Comparison of ENCODE assay signal across 8 cellular contexts in the genomic region with DNA sequence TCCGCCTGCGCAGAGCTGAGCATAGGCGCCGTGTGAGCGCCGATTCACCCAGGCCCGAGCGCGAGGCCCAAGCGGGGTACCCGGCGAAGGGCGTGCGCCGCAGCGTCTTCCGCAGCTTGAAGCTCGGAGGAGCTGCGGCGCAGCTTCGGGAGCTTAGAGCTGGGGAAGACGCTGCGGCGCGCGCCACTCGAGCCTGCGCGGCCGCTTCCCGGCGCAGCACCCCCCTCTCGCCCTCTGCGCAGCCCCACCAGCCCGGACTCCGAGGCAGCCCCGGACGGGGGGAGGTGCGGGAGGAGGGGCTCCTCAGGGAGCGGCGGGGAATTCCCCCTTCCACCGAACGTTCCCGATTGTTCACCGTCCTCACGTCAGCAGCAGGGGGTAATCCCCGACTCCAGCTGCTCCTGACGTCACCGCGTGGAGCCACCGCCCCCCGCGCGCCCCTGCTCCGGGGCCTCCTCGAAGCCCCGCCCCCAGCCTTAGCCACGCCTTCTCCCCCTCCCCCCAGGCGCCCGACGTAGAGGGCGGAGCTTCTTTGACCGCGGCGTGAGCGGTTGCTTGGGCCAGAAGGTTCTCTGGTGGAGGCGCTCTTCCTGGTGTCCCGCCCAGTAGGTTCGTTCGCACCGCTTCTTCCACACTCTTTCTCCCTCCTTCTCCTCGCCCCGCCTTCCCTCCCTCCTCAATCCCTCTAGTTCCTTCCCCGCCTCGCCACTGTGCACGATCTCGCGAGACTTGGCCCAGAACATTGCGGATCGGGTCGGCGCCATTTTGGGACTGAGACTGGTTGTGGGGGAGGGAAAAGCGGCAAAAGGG. TPM values are rescaled to one million over a fixed set of nuclear protein-coding genes. Genes with fewer than 3 reads are reported as not detected.
DNase-seq lines count a peak whose midpoint lies in the region; ATAC-seq and TF ChIP-seq lines count a peak whose summit lies in the region.

A gene with protein sequence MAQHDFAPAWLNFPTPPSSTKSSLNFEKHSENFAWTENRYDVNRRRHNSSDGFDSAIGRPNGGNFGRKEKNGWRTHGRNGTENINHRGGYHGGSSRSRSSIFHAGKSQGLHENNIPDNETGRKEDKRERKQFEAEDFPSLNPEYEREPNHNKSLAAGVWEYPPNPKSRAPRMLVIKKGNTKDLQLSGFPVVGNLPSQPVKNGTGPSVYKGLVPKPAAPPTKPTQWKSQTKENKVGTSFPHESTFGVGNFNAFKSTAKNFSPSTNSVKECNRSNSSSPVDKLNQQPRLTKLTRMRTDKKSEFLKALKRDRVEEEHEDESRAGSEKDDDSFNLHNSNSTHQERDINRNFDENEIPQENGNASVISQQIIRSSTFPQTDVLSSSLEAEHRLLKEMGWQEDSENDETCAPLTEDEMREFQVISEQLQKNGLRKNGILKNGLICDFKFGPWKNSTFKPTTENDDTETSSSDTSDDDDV (plus strand): TSS at position 742 of the 810 bp plus-strand sequence. CDS start 40,072 bp downstream, outside the sequence.

- peaks cover 25% of the 10 kb centered on the region for H4K20me1 ChIP-seq in SU-DHL-6 (ENCODE audit: low read depth, low read length)

- POLR2A ChIA-PET in activated naive CD8-positive, alpha-beta T cell treated with anti-CD3 and anti-CD28 coated beads, Interleukin-2, amount 10 ng/mL, durations not matched to agents 7 days and 5 days (lab: Charles Lee): interaction anchor here (0.6 to 1.5 kb wide), 9 partner anchors 8 to 336 kb away, joined by 3 to 15 read pairs (median 4); a partner anchor contains a TSS

- H3K79me2 ChIP-seq in SU-DHL-6 (ENCODE audit: insufficient read depth, low read length): peaks cover 46% of the 10 kb centered on the region

- TF ChIP-seq CTCF in SU-DHL-6 (IDR thresholded peaks at IDR 0.05; ENCODE audit: insufficient read depth, low read length, poor library complexity, severe bottlenecking): no peak
- TF ChIP-seq CTCF in ovary (IDR thresholded peaks at IDR 0.05): no peak
- no peak for TF ChIP-seq CTCF in thyroid gland (IDR thresholded peaks at IDR 0.05)

- H3K27me3 ChIP-seq in SU-DHL-6 (ENCODE audit: low read length) (no peaks in the 10 kb centered on the region), ovary (no peaks in the 10 kb centered on the region), thyroid gland (no peaks in the 10 kb centered on the region)

- peak within 1 kb of the TSS; percentile 97 for H3K4me2 ChIP-seq in SU-DHL-6 (ENCODE audit: low read depth, low read length, poor library complexity, severe bottlenecking)

- H3K27me3 Mint-ChIP-seq in activated naive CD8-positive, alpha-beta T cell treated with anti-CD3 and anti-CD28 coated beads, Interleukin-2, amount 10 ng/mL, durations not matched to agents 7 days and 5 days: no peaks in the 10 kb centered on the region

- peak; percentile 85 for TF ChIP-seq EP300 in ovary (IDR thresholded peaks at IDR 0.05)

- peak; percentile 65 for ATAC-seq in HG02678 (IDR thresholded peaks at IDR 0.05; ENCODE audit: unreplicated experiment)
- ATAC-seq in activated naive CD8-positive, alpha-beta T cell treated with anti-CD3 and anti-CD28 coated beads, Interleukin-2, amount 10 ng/mL, durations not matched to agents 7 days and 5 days (ENCODE audit: low read depth): peak; percentile 78

- H3K9ac ChIP-seq in SU-DHL-6 (ENCODE audit: low read length): peak within 1 kb of the TSS; percentile 90

- no peaks in the 10 kb centered on the region for H3K9me2 ChIP-seq in SU-DHL-6 (replicated peaks; ENCODE audit: insufficient read depth, low read length)

- H3K36me3 ChIP-seq in SU-DHL-6 (ENCODE audit: low read length): peaks cover 17% of the 10 kb centered on the region
- H3K36me3 ChIP-seq in ovary: no peaks in the 10 kb centered on the region
- no peaks in the 10 kb centered on the region for H3K36me3 ChIP-seq in thyroid gland

- H3K4me3 ChIP-seq in SU-DHL-6 (ENCODE audit: insufficient read depth, low read length, poor library complexity, severe bottlenecking) (peak within 1 kb of the TSS; percentile 92), ovary (peak within 1 kb of the TSS; percentile 96), thyroid gland (replicated peaks in 1 of 3) (peak within 1 kb of the TSS; percentile 89 to 95 (median 92))

- peaks cover 27% of the 10 kb centered on the region for H3K36me3 Mint-ChIP-seq in activated naive CD8-positive, alpha-beta T cell treated with anti-CD3 and anti-CD28 coated beads, Interleukin-2, amount 10 ng/mL, durations not matched to agents 7 days and 5 days

- peak within 1 kb of the TSS; percentile 99 for H3K27ac Mint-ChIP-seq in activated naive CD8-positive, alpha-beta T cell treated with anti-CD3 and anti-CD28 coated beads, Interleukin-2, amount 10 ng/mL, durations not matched to agents 7 days and 5 days

- peaks cover 23% of the 10 kb centered on the region for H3K4me1 Mint-ChIP-seq in activated naive CD8-positive, alpha-beta T cell treated with anti-CD3 and anti-CD28 coated beads, Interleukin-2, amount 10 ng/mL, durations not matched to agents 7 days and 5 days

- H3K9me3 Mint-ChIP-seq in activated naive CD8-positive, alpha-beta T cell treated with anti-CD3 and anti-CD28 coated beads, Interleukin-2, amount 10 ng/mL, durations not matched to agents 7 days and 5 days: no peaks in the 10 kb centered on the region

- H3K4me1 ChIP-seq in ovary (ENCODE audit: insufficient read depth) (peaks cover 5% of the 10 kb centered on the region), thyroid gland (peaks cover 16 to 21% of the 10 kb centered on the region in 2 donors)

- peak within 1 kb of the TSS; percentile 95 for H2AFZ ChIP-seq in SU-DHL-6 (ENCODE audit: low read depth, low read length, severe bottlenecking)

- H3F3A ChIP-seq in SU-DHL-6 (ENCODE audit: insufficient read depth): peaks cover 41% of the 10 kb centered on the region

- DNase-seq in NCI-H128 (lab: John Stamatoyannopoulos, UW; ENCODE audit: unreplicated experiment) (peak; percentile 91), head of caudate nucleus (peak; percentile 94 to 99 (median 98)), ovary (peak; percentile 98 to 100 (median 99)), thyroid gland (peak; percentile 99 to 100)
- peak; percentile 96 for DNase-seq in activated naive CD8-positive, alpha-beta T cell treated with anti-CD3 and anti-CD28 coated beads, Interleukin-2, amount 10 ng/mL, durations not matched to agents 7 days and 5 days

- WGBS in ovary, 3 donors: 0 to 1% (median 0%) methylated on average over 57 to 83 of the region's 83 CpGs
- WGBS in thyroid gland, 2 donors: 0 to 1% methylated on average over 17 to 21 of the region's 83 CpGs

- TF ChIP-seq POLR2A in GM10847 (IDR thresholded peaks at IDR 0.05; ENCODE audit: extremely low read depth, insufficient read length) (peak; percentile 35), ovary (IDR thresholded peaks at IDR 0.05) (peak; percentile 86), thyroid gland (IDR thresholded peaks at IDR 0.05) (peak in 1 of 2 donors; percentile 82)

- peak within 1 kb of the TSS; percentile 98 for H3K4me3 Mint-ChIP-seq in activated naive CD8-positive, alpha-beta T cell treated with anti-CD3 and anti-CD28 coated beads, Interleukin-2, amount 10 ng/mL, durations not matched to agents 7 days and 5 days

- intact Hi-C loops in head of caudate nucleus (cut with DNase I): loop anchor here (2.0 to 10.0 kb wide), 3 partner anchors 221 to 359 kb away; a partner anchor contains a TSS
- intact Hi-C loops in ovary (cut with DNase I): loop anchor here in 1 of 4 donors (10.0 kb wide), 1 partner anchor 219 kb away; a partner anchor contains a TSS
- intact Hi-C loops in thyroid gland (cut with DNase I): loop anchor here (10.0 kb wide), 1 partner anchor 269 kb away; a partner anchor contains a TSS

- H3K9me3 ChIP-seq in SU-DHL-6 (ENCODE audit: insufficient read depth, low read length): no peaks in the 10 kb centered on the region
- H3K9me3 ChIP-seq in ovary: no peaks in the 10 kb centered on the region
- no peaks in the 10 kb centered on the region for H3K9me3 ChIP-seq in thyroid gland

- H3K27ac ChIP-seq in SU-DHL-6 (ENCODE audit: low read depth, low read length) (peak within 1 kb of the TSS; percentile 91), ovary (peak within 1 kb of the TSS; percentile 97 to 99), thyroid gland (peak within 1 kb of the TSS; percentile 99 to 100 (median 99))

RNA-seq across cellular contexts. Expression of the gene that starts here (rescaled TPM):
- total RNA-seq in activated naive CD8-positive, alpha-beta T cell treated with anti-CD3 and anti-CD28 coated beads, Interleukin-2, amount 10 ng/mL, durations not matched to agents 7 days and 5 days: 100 to 1,000 TPM; 107 to 112 TPM
- total RNA-seq in ovary: 100 to 1,000 TPM in 2 of 7 donors, 10 to 100 TPM in 5; 78.2 to 124 (median 96.1) TPM
- 10 to 100 TPM; 63.7 to 68.4 TPM for polyA plus RNA-seq in ovary
- total RNA-seq in thyroid gland: 100 to 1,000 TPM in 2 of 4 donors, 10 to 100 TPM in 2; 89.4 to 109 (median 99.4) TPM

Comparison
In these comparisons a context has a peak if more than half of its experiments do, and no peak if none do; other contexts are left out.
1. Peak in every context shown above with its lines: DNase-seq, ATAC-seq, H3K4me3 ChIP-seq and H3K27ac ChIP-seq.